1 cellular context compared by ENCODE assay signal in the genomic region with DNA sequence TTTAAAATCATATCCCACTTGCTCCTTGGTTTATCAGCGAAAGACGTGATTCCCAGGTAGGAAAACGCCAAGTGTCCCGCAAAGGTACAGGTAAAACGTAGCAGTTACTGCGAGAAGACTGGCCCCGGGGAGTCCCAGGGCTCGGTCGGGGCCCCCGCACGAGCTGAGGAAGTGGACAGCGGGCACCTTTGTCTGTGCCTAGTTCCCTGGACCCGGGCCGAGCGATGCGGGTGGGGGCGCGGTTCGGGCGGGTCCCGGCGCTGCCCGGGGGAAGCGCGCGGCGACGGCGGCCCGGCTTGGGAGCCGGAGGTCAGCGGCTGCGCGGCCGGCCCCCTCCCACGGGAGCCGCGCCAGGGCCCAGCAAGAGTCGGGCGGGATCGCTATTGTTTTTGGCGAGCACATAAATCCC.
TF ChIP-seq lines count a peak whose summit lies in the region.

No MANE protein-coding gene starts in this region.

TF ChIP-seq in HepG2, 621 proteins besides CTCF, POLR2A, EP300 and RAD21 (continued from another document):
- TF ChIP-seq, protein P1, sequence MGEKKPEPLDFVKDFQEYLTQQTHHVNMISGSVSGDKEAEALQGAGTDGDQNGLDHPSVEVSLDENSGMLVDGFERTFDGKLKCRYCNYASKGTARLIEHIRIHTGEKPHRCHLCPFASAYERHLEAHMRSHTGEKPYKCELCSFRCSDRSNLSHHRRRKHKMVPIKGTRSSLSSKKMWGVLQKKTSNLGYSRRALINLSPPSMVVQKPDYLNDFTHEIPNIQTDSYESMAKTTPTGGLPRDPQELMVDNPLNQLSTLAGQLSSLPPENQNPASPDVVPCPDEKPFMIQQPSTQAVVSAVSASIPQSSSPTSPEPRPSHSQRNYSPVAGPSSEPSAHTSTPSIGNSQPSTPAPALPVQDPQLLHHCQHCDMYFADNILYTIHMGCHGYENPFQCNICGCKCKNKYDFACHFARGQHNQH (CRISPR knock-in tag; IDR thresholded peaks at IDR 0.05): 0 out of 2 replicates have a peak, but pooled peaks have one; percentile 4
- no peak for TF ChIP-seq IRF2 (CRISPR knock-in tag; IDR thresholded peaks at IDR 0.05)
- TF ChIP-seq, protein P2, sequence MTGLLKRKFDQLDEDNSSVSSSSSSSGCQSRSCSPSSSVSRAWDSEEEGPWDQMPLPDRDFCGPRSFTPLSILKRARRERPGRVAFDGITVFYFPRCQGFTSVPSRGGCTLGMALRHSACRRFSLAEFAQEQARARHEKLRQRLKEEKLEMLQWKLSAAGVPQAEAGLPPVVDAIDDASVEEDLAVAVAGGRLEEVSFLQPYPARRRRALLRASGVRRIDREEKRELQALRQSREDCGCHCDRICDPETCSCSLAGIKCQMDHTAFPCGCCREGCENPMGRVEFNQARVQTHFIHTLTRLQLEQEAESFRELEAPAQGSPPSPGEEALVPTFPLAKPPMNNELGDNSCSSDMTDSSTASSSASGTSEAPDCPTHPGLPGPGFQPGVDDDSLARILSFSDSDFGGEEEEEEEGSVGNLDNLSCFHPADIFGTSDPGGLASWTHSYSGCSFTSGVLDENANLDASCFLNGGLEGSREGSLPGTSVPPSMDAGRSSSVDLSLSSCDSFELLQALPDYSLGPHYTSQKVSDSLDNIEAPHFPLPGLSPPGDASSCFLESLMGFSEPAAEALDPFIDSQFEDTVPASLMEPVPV (CRISPR knock-in tag; IDR thresholded peaks at IDR 0.05): no peak
- TF ChIP-seq ASH2L (IDR thresholded peaks at IDR 0.05; ENCODE audit: insufficient read length, low read depth, low read length): peak; percentile 20
- TF ChIP-seq ZBTB42 (CRISPR knock-in tag; IDR thresholded peaks at IDR 0.05): no peak
- TF ChIP-seq AGO2 (optimal IDR thresholded peaks at IDR 0.05; ENCODE audit: low read depth, low read length): peak; percentile 26
- TF ChIP-seq, protein P3, sequence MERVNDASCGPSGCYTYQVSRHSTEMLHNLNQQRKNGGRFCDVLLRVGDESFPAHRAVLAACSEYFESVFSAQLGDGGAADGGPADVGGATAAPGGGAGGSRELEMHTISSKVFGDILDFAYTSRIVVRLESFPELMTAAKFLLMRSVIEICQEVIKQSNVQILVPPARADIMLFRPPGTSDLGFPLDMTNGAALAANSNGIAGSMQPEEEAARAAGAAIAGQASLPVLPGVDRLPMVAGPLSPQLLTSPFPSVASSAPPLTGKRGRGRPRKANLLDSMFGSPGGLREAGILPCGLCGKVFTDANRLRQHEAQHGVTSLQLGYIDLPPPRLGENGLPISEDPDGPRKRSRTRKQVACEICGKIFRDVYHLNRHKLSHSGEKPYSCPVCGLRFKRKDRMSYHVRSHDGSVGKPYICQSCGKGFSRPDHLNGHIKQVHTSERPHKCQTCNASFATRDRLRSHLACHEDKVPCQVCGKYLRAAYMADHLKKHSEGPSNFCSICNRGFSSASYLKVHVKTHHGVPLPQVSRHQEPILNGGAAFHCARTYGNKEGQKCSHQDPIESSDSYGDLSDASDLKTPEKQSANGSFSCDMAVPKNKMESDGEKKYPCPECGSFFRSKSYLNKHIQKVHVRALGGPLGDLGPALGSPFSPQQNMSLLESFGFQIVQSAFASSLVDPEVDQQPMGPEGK (CRISPR knock-in tag; IDR thresholded peaks at IDR 0.05): peak; percentile 31; the same call in 1 of the 2 replicates
- TF ChIP-seq ZNF451 (CRISPR knock-in tag; IDR thresholded peaks at IDR 0.05): no peak
